1 cellular context compared by ENCODE assay signal in the genomic region with DNA sequence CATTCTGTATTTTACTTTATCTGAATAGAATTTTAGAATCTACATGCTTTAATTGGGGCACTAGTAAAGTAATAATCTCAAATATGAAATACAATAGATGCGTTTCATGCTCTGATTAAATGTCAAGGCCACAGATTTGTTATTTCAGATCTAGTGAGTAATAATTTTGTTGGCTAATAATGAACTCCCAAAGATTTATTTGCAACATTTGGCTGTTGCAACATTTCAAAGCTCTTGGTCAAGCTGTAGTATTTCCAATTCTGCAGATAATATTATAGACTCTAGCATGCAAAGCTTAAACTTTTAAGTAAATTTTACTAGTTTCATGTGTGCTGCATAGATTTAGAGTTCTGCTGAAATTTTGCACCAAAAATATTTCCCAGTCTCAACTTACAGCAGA.
TF ChIP-seq lines count a peak whose summit lies in the region.

No MANE protein-coding gene starts in this region.

TF ChIP-seq in HepG2, 621 proteins besides CTCF, POLR2A, EP300 and RAD21:
- TF ChIP-seq, protein P1, sequence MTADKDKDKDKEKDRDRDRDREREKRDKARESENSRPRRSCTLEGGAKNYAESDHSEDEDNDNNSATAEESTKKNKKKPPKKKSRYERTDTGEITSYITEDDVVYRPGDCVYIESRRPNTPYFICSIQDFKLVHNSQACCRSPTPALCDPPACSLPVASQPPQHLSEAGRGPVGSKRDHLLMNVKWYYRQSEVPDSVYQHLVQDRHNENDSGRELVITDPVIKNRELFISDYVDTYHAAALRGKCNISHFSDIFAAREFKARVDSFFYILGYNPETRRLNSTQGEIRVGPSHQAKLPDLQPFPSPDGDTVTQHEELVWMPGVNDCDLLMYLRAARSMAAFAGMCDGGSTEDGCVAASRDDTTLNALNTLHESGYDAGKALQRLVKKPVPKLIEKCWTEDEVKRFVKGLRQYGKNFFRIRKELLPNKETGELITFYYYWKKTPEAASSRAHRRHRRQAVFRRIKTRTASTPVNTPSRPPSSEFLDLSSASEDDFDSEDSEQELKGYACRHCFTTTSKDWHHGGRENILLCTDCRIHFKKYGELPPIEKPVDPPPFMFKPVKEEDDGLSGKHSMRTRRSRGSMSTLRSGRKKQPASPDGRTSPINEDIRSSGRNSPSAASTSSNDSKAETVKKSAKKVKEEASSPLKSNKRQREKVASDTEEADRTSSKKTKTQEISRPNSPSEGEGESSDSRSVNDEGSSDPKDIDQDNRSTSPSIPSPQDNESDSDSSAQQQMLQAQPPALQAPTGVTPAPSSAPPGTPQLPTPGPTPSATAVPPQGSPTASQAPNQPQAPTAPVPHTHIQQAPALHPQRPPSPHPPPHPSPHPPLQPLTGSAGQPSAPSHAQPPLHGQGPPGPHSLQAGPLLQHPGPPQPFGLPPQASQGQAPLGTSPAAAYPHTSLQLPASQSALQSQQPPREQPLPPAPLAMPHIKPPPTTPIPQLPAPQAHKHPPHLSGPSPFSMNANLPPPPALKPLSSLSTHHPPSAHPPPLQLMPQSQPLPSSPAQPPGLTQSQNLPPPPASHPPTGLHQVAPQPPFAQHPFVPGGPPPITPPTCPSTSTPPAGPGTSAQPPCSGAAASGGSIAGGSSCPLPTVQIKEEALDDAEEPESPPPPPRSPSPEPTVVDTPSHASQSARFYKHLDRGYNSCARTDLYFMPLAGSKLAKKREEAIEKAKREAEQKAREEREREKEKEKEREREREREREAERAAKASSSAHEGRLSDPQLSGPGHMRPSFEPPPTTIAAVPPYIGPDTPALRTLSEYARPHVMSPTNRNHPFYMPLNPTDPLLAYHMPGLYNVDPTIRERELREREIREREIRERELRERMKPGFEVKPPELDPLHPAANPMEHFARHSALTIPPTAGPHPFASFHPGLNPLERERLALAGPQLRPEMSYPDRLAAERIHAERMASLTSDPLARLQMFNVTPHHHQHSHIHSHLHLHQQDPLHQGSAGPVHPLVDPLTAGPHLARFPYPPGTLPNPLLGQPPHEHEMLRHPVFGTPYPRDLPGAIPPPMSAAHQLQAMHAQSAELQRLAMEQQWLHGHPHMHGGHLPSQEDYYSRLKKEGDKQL (CRISPR knock-in tag; IDR thresholded peaks at IDR 0.05; ENCODE audit: low read depth), result no peak
- no peak for TF ChIP-seq CHD4 (IDR thresholded peaks at IDR 0.05; ENCODE audit: borderline replicate concordance, low read length)
- TF ChIP-seq ZNF354B (CRISPR knock-in tag; IDR thresholded peaks at IDR 0.05), result no peak
- TF ChIP-seq TAF15 (IDR thresholded peaks at IDR 0.05; ENCODE audit: low read depth, low read length, poor library complexity, severe bottlenecking), result no peak
TF ChIP-seq in HepG2: peak in this region for 0.
